15 cellular contexts compared by ENCODE assay signal in genomic region chr20:7967199-7967844, GRCh38. TPM values are rescaled to one million over a fixed set of nuclear protein-coding genes. Genes with fewer than 3 reads are reported as not detected.
DNase-seq lines count a peak whose midpoint lies in the region; ATAC-seq and TF ChIP-seq lines count a peak whose summit lies in the region.
"Had no signal": no experiment of that assay in that cellular context is flagged by ENCODE, and none has a peak within 500 bp of the region (broad histone marks: within the 10 kb centered on the region; RNA-seq: fewer than 3 reads in every experiment).

No MANE protein-coding gene starts in this region.

- POLR2A ChIA-PET in PC-3 (lab: Charles Lee; ENCODE audit: unreplicated experiment) = no interaction called here

- ATAC-seq in PC-3 = peak; percentile 81
- ATAC-seq: activated CD8-positive, alpha-beta T cell treated with anti-CD3 and anti-CD28 coated beads, Interleukin-2, amount 10 ng/mL, durations not matched to agents 7 days and 5 days had no signal

- no peaks in the 10 kb centered on the region for H3K79me2 ChIP-seq in PC-3 (ENCODE audit: low read length)
- no peaks in the 10 kb centered on the region for H3K79me2 ChIP-seq in osteoblast (ENCODE audit: insufficient read depth, low read length)

- H3K27me3 ChIP-seq in PC-3 (ENCODE audit: low read length) (peaks cover 3% of the 10 kb centered on the region; the same call in 1 of the 2 replicates), osteoblast (ENCODE audit: insufficient read depth, low read length) (no peaks in the 10 kb centered on the region)

- no peaks in the 10 kb centered on the region for H3K9me2 ChIP-seq in PC-3 (replicated peaks; ENCODE audit: low read length)

- H3K9me3 ChIP-seq in PC-3 (ENCODE audit: low read length) = no peaks in the 10 kb centered on the region
- H3K9me3 ChIP-seq in osteoblast (ENCODE audit: low read depth, low read length) = no peaks in the 10 kb centered on the region

- H3K9ac ChIP-seq in PC-3 (ENCODE audit: low read length) = no peak overlapping the region

- H3K4me1 ChIP-seq in PC-3 (ENCODE audit: insufficient read depth, low read length) = no peaks in the 10 kb centered on the region
- H3K4me1 ChIP-seq in osteoblast (ENCODE audit: insufficient read depth, low read length) = peaks cover 2% of the 10 kb centered on the region

- H2AFZ ChIP-seq in PC-3 (ENCODE audit: low read length) (no peak overlapping the region), osteoblast (ENCODE audit: low read length) (no peak overlapping the region)

- CTCF ChIA-PET in PC-3 (lab: Charles Lee) = no interaction called here

- H3K36me3 ChIP-seq in PC-3 (ENCODE audit: low read depth, low read length) = no peaks in the 10 kb centered on the region
- no peaks in the 10 kb centered on the region for H3K36me3 ChIP-seq in osteoblast (ENCODE audit: insufficient read depth, low read length)

- intact Hi-C loops in PC-3 (cut with micrococcal nuclease) = no loop called here

- BruUV-seq in PC-3 (replicated peaks; lab: Mats Ljungman, UMichigan) = no TSS peak

- DNase-seq in GM03348 (ENCODE audit: low spot score) (peak; percentile 75), PC-3 (peak; percentile 53), epithelial cell of prostate (ENCODE audit: low read depth, low spot score) (no peak), osteoblast (ENCODE audit: insufficient read length, low spot score, missing footprints) (peak; percentile 25), NCI-H1417 (lab: John Stamatoyannopoulos, UW) (no peak), NCI-H2029 treated with DMSO at 0.1 percent for 48 hours (lab: John Stamatoyannopoulos, UW) (no peak), NCI-H524 treated with DMSO at 0.1 percent for 48 hours (lab: John Stamatoyannopoulos, UW) (no peak)
- DNase-seq in central memory CD4-positive, alpha-beta T cell = no peak
- DNase-seq: activated CD8-positive, alpha-beta T cell treated with anti-CD3 and anti-CD28 coated beads, Interleukin-2, amount 10 ng/mL, durations not matched to agents 7 days and 5 days; activated gamma-delta T cell; NCI-H1105; NCI-H510A; occipital lobe; T-helper 9 cell had no signal

- no peaks in the 10 kb centered on the region for H4K20me1 ChIP-seq in PC-3 (ENCODE audit: low read length)
- no peaks in the 10 kb centered on the region for H4K20me1 ChIP-seq in osteoblast (ENCODE audit: insufficient read depth, low read length)

- TF ChIP-seq CTCF in PC-3 (conservative IDR thresholded peaks at IDR 0.05; ENCODE audit: low read depth, low read length) = no peak
- TF ChIP-seq CTCF in osteoblast (IDR thresholded peaks at IDR 0.05; ENCODE audit: extremely low read depth, low read depth, low read length) = no peak

- H3K27ac ChIP-seq in PC-3 (ENCODE audit: low read length) = no peak overlapping the region
- peak overlapping the region; percentile 9 for H3K27ac ChIP-seq in epithelial cell of prostate
- no peak overlapping the region for H3K27ac ChIP-seq in osteoblast (ENCODE audit: low read depth, low read length)

- no peaks in the 10 kb centered on the region for H3F3A ChIP-seq in PC-3 (ENCODE audit: low read length, unreplicated experiment)

- H3K4me2 ChIP-seq in PC-3 (ENCODE audit: low read length) = no peak overlapping the region
- peak overlapping the region; percentile 22 for H3K4me2 ChIP-seq in osteoblast (ENCODE audit: insufficient read depth, low read length)

- H3K4me3 ChIP-seq in PC-3 (ENCODE audit: low read length) (no peak overlapping the region), osteoblast (ENCODE audit: insufficient read depth, low read length) (no peak overlapping the region)

RNA-seq across cellular contexts. Expression of gene HAO1, which starts 27.1 kb away (rescaled TPM):
- 0.33 TPM in 1 of 2 replicates, not detected in the other for total RNA-seq in PC-3 (2014; rRNA removed)
- not detected in 2 replicates for total RNA-seq in osteoblast
- total RNA-seq: activated CD8-positive, alpha-beta T cell treated with anti-CD3 and anti-CD28 coated beads, Interleukin-2, amount 10 ng/mL, durations not matched to agents 7 days and 5 days; occipital lobe; temporal lobe had no signal

RNA-seq across cellular contexts. Expression of gene TMX4, which starts 52.2 kb away (rescaled TPM):
- total RNA-seq in PC-3 (2014; rRNA removed) = 12.3 and 12.4 TPM in 2 replicates
- total RNA-seq in osteoblast = 40.9 and 45.7 TPM in 2 replicates

Comparison
In these comparisons a context has a peak if more than half of its experiments do, and no peak if none do; other contexts are left out.
1. DNase-seq: peak in GM03348 (single experiment), PC-3 (single experiment) and osteoblast (single experiment); none in epithelial cell of prostate (single experiment), NCI-H1417 (0 of 3), NCI-H2029 treated with DMSO at 0.1 percent for 48 hours (single experiment), NCI-H524 treated with DMSO at 0.1 percent for 48 hours (single experiment) and central memory CD4-positive, alpha-beta T cell (single experiment).